In genomic region chr12:11885261-11886038, GRCh38 we compare ENCODE assay signal across 8 cellular contexts.
A peak's percentile ranks its signal among the peaks of the same experiment; 100 is the strongest.
DNase-seq lines count a peak whose midpoint lies in the region; ATAC-seq, FAIRE-seq and TF ChIP-seq lines count a peak whose summit lies in the region.

No MANE protein-coding gene starts in this region.

- ATAC-seq in HG03342 (IDR thresholded peaks at IDR 0.05; ENCODE audit: unreplicated experiment), result no peak

- no peaks in the 10 kb centered on the region for H4K20me1 ChIP-seq in PC-9 (ENCODE audit: insufficient read depth)

- peak overlapping the region; percentile 76 for H3K4me2 ChIP-seq in PC-9

- H3K79me2 ChIP-seq in PC-9 (ENCODE audit: low read depth), result peaks cover 24% of the 10 kb centered on the region

- H3K36me3 ChIP-seq in PC-9 (ENCODE audit: low read depth), result peaks cover 26% of the 10 kb centered on the region

- peaks cover 45% of the 10 kb centered on the region for H3F3A ChIP-seq in PC-9 (ENCODE audit: insufficient read depth, low read depth)

- H3K4me3 ChIP-seq in PC-9, result peak overlapping the region; percentile 35; the same call in 1 of the 2 replicates
- H3K4me3 ChIP-seq in fibroblast of villous mesenchyme (ENCODE audit: low read depth, low read length), result no peak overlapping the region

- BruUV-seq in PC-9 (replicated peaks; lab: Mats Ljungman, UMichigan), result no TSS peak

- peak; percentile 50 for FAIRE-seq in H54 (lab: Jason Lieb, UNC)

- TF ChIP-seq POLR2A in H54 (IDR thresholded peaks at IDR 0.05; ENCODE audit: low read depth, low read length), result no peak

- H3K9me2 ChIP-seq in PC-9 (ENCODE audit: insufficient read depth), result no peaks in the 10 kb centered on the region

- intact Hi-C loops in PC-9 (cut with micrococcal nuclease; ENCODE audit: unreplicated experiment), result loop anchor here (1.0 to 2.0 kb wide), 9 partner anchors 7 to 305 kb away; no protein-coding TSS in a partner anchor

- POLR2A ChIA-PET in PC-9 (lab: Charles Lee; ENCODE audit: unreplicated experiment), result interaction anchor here (0.5 to 0.9 kb wide), 9 partner anchors 10 to 1450 kb away, joined by 3 to 7 read pairs (median 4); partner anchors contain the start of gene ETV6

- CTCF ChIA-PET in PC-9 (lab: Charles Lee), result interaction anchor here (0.6 to 1.2 kb wide), 4 partner anchors 124 to 306 kb away, joined by 3 to 9 read pairs (median 4); no protein-coding TSS in a partner anchor

- H3K9me3 ChIP-seq in PC-9 (ENCODE audit: insufficient read depth, low read depth), result no peaks in the 10 kb centered on the region

- H3K27ac ChIP-seq in PC-9, result peak overlapping the region; percentile 99

- TF ChIP-seq CTCF in PC-9 (conservative IDR thresholded peaks at IDR 0.05), result no peak
- TF ChIP-seq CTCF in fibroblast of villous mesenchyme (IDR thresholded peaks at IDR 0.05; ENCODE audit: insufficient read depth, low read depth, low read length), result no peak

- DNase-seq in H54 (ENCODE audit: insufficient read length, low spot score) (peak; percentile 20), PC-9 (peak; percentile 89 to 99), fibroblast of villous mesenchyme (ENCODE audit: low read depth) (peak; percentile 58), renal cortical epithelial cell (ENCODE audit: low read depth) (peak; percentile 89), cerebellar nuclear complex (lab: John Stamatoyannopoulos, UW) (no peak), activated gamma-delta T cell treated with Interleukin-2 at 50 U/mL for 16 hours (no peak)
- no peak for DNase-seq in stimulated activated CD4-positive, alpha-beta T cell treated with anti-CD3 and anti-CD28 coated beads, Interleukin-2, amount 100 ng/mL, for 24 hours

- no peaks in the 10 kb centered on the region for H3K27me3 ChIP-seq in PC-9 (ENCODE audit: insufficient read depth, low read depth)

- no peak overlapping the region for H2AFZ ChIP-seq in PC-9

- peaks cover 39% of the 10 kb centered on the region for H3K4me1 ChIP-seq in PC-9 (replicated peaks; ENCODE audit: insufficient read depth)

Comparison
In these comparisons a context has a peak if more than half of its experiments do, and no peak if none do; other contexts are left out.
1. DNase-seq: peak in H54 (single experiment), PC-9 (2 of 2), fibroblast of villous mesenchyme (single experiment) and renal cortical epithelial cell (single experiment); none in cerebellar nuclear complex (0 of 2), activated gamma-delta T cell treated with Interleukin-2 at 50 U/mL for 16 hours (single experiment) and stimulated activated CD4-positive, alpha-beta T cell treated with anti-CD3 and anti-CD28 coated beads, Interleukin-2, amount 100 ng/mL, for 24 hours (0 of 2).